Comparison of ENCODE assay signal across 15 cellular contexts in the genomic region with DNA sequence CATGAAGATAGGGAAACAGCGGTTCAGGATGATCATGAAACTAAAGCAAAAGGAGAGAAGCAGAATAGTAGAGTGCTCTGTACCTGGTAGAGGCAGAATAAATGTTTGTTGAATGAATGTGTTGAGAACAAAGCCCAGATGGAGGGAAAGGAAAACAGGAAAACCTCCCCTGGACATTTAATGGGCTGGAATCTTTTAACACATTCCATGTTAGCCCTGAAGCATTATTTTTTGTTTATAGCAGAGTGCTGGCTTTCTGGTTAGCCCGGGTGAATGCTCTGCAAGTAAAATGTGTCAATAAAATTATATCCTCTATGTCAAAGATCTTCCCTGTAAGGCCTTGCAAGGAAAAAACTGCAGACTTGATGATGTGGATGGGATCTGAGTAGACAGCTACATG.
"Had no signal": no experiment of that assay in that cellular context is flagged by ENCODE, and none has a peak within 500 bp of the region (broad histone marks: within the 10 kb centered on the region; RNA-seq: fewer than 3 reads in every experiment).

No MANE protein-coding gene starts in this region.

- H3K4me1 Mint-ChIP-seq: stimulated activated naive CD8-positive, alpha-beta T cell treated with anti-CD3 and anti-CD28 coated beads, Interleukin-15, amount 100 ng/mL, for 72 hours had no signal

- H3K36me3 Mint-ChIP-seq: naive thymus-derived CD4-positive, alpha-beta T cell; stimulated activated naive B cell treated with anti-CD40 and anti-IgM and Interleukin-4, amounts not matched to agents 10 μg/mL and 1 μg/mL and 100 μg/mL, for 72 hours had no signal

- H3K27ac Mint-ChIP-seq: dendritic cell treated with granulocyte-macrophage colony-stimulating factor and Interleukin-4, amounts not matched to agents 40 ng/mL and 50 ng/mL, for 4 days; naive thymus-derived CD4-positive, alpha-beta T cell; nephron progenitor cell; stimulated activated naive B cell treated with anti-CD40 and anti-IgM and Interleukin-4, amounts not matched to agents 10 μg/mL and 1 μg/mL and 100 μg/mL, for 72 hours had no signal

- FAIRE-seq: colon, kidney, urothelium cell line had no signal

- H3K4me3 Mint-ChIP-seq: dendritic cell treated with granulocyte-macrophage colony-stimulating factor and Interleukin-4, amounts not matched to agents 40 ng/mL and 50 ng/mL, for 4 days; naive thymus-derived CD4-positive, alpha-beta T cell; nephron progenitor cell; stimulated activated naive B cell treated with anti-CD40 and anti-IgM and Interleukin-4, amounts not matched to agents 10 μg/mL and 1 μg/mL and 100 μg/mL, for 72 hours; stimulated activated naive CD8-positive, alpha-beta T cell treated with anti-CD3 and anti-CD28 coated beads, Interleukin-15, amount 100 ng/mL, for 72 hours had no signal

- H3K27me3 ChIP-seq: gastrocnemius medialis, sigmoid colon, testis, transverse colon had no signal

- H3K36me3 ChIP-seq: gastrocnemius medialis, sigmoid colon, transverse colon had no signal

- H3K9me3 ChIP-seq: gastrocnemius medialis, psoas muscle, sigmoid colon, testis, transverse colon had no signal

- DNase-seq: kidney had no signal

- H3K9me3 Mint-ChIP-seq: dendritic cell treated with granulocyte-macrophage colony-stimulating factor and Interleukin-4, amounts not matched to agents 40 ng/mL and 50 ng/mL, for 4 days; naive thymus-derived CD4-positive, alpha-beta T cell; nephron progenitor cell; stimulated activated naive B cell treated with anti-CD40 and anti-IgM and Interleukin-4, amounts not matched to agents 10 μg/mL and 1 μg/mL and 100 μg/mL, for 72 hours; stimulated activated naive CD8-positive, alpha-beta T cell treated with anti-CD3 and anti-CD28 coated beads, Interleukin-15, amount 100 ng/mL, for 72 hours had no signal

- H3K4me3 ChIP-seq: gastrocnemius medialis, lung, psoas muscle, sigmoid colon, skin epidermis, testis, transverse colon had no signal

- H3K27ac ChIP-seq: psoas muscle, testis, transverse colon had no signal
